ENCODE assay signal across 13 cellular contexts in genomic region chr15:45376300-45376928, GRCh38. TPM values are rescaled to one million over a fixed set of nuclear protein-coding genes. Genes with fewer than 3 reads are reported as not detected.
A peak's percentile ranks its signal among the peaks of the same experiment; 100 is the strongest.
DNase-seq lines count a peak whose midpoint lies in the region; ATAC-seq and TF ChIP-seq lines count a peak whose summit lies in the region.
"Had no signal": no experiment of that assay in that cellular context is flagged by ENCODE, and none has a peak within 500 bp of the region (broad histone marks: within the 10 kb centered on the region; RNA-seq: fewer than 3 reads in every experiment).

No MANE protein-coding gene starts in this region.

- no peak overlapping the region for H3K27ac Mint-ChIP-seq in natural killer cell treated with Interleukin-12 subunit alpha and Interleukin-12 subunit beta and Interleukin-15 and Interleukin-18, amount 100 ng/mL, for 72 hours

- no peak overlapping the region for H3K9ac ChIP-seq in PC-3 (ENCODE audit: low read length)
- H3K9ac ChIP-seq: parathyroid adenoma had no signal

- intact Hi-C loops in heart right ventricle (cut with DNase I) (loop anchor here in 1 of 10 donors (5.0 kb wide), 1 partner anchor 44 kb away; no protein-coding TSS in a partner anchor), Right ventricle myocardium inferior (cut with DNase I) (loop anchor here (5.0 kb wide), 1 partner anchor 69 kb away; no protein-coding TSS in a partner anchor), PC-3 (cut with micrococcal nuclease) (no loop called here)

- H3K36me3 Mint-ChIP-seq in natural killer cell treated with Interleukin-12 subunit alpha and Interleukin-12 subunit beta and Interleukin-15 and Interleukin-18, amount 100 ng/mL, for 72 hours = no peaks in the 10 kb centered on the region

- peaks cover 35 to 52% of the 10 kb centered on the region in 2 donors for H3K27me3 Mint-ChIP-seq in natural killer cell treated with Interleukin-12 subunit alpha and Interleukin-12 subunit beta and Interleukin-15 and Interleukin-18, amount 100 ng/mL, for 72 hours

- peaks cover 10 to 20% of the 10 kb centered on the region in 2 donors for H3K4me1 Mint-ChIP-seq in natural killer cell treated with Interleukin-12 subunit alpha and Interleukin-12 subunit beta and Interleukin-15 and Interleukin-18, amount 100 ng/mL, for 72 hours (ENCODE audit: low read depth in 2 of 2)

- H2AFZ ChIP-seq in PC-3 (ENCODE audit: low read length) = no peak overlapping the region
- H2AFZ ChIP-seq: parathyroid adenoma had no signal

- H3K27ac ChIP-seq in heart right ventricle (peak overlapping the region in 3 of 10 donors; percentile 85 to 86 (median 86)), PC-3 (ENCODE audit: low read length) (no peak overlapping the region)
- H3K27ac ChIP-seq: parathyroid adenoma had no signal

- no peaks in the 10 kb centered on the region for H3K9me2 ChIP-seq in PC-3 (replicated peaks; ENCODE audit: low read length)

- peaks cover 0 to 37% (median 0%) of the 10 kb centered on the region in 7 donors for H3K27me3 ChIP-seq in heart right ventricle
- H3K27me3 ChIP-seq in PC-3 (ENCODE audit: low read length) = peaks cover 22% of the 10 kb centered on the region

- H3K36me3 ChIP-seq in heart right ventricle = peaks cover 0 to 42% (median 0%) of the 10 kb centered on the region in 9 donors
- H3K36me3 ChIP-seq in PC-3 (ENCODE audit: low read depth, low read length) = no peaks in the 10 kb centered on the region

- H3K79me2 ChIP-seq in PC-3 (ENCODE audit: low read length) = no peaks in the 10 kb centered on the region
- H3K79me2 ChIP-seq: parathyroid adenoma had no signal

- H3K4me1 ChIP-seq in heart right ventricle (peaks cover 0 to 60% (median 25%) of the 10 kb centered on the region in 9 donors), PC-3 (ENCODE audit: insufficient read depth, low read length) (peaks cover 6% of the 10 kb centered on the region)
- H3K4me1 ChIP-seq: parathyroid adenoma had no signal

- POLR2A ChIA-PET in PC-3 (lab: Charles Lee; ENCODE audit: unreplicated experiment) = no interaction called here

- no peaks in the 10 kb centered on the region for H3K9me3 ChIP-seq in heart right ventricle
- H3K9me3 ChIP-seq in PC-3 (ENCODE audit: low read length) = no peaks in the 10 kb centered on the region

- no peak for ATAC-seq in heart right ventricle
- ATAC-seq in Right ventricle myocardium inferior = no peak
- no peak for ATAC-seq in natural killer cell treated with Interleukin-12 subunit alpha and Interleukin-12 subunit beta and Interleukin-15 and Interleukin-18, amount 100 ng/mL, for 72 hours
- no peak for ATAC-seq in HG03095 (IDR thresholded peaks at IDR 0.05; ENCODE audit: unreplicated experiment)
- no peak for ATAC-seq in PC-3

- WGBS in heart right ventricle, 2 donors = 39 to 51% methylated on average over 11 of the region's 11 CpGs

- no peaks in the 10 kb centered on the region for H3K9me3 Mint-ChIP-seq in natural killer cell treated with Interleukin-12 subunit alpha and Interleukin-12 subunit beta and Interleukin-15 and Interleukin-18, amount 100 ng/mL, for 72 hours

- DNase-seq in heart right ventricle = no peak
- no peak for DNase-seq in Right ventricle myocardium inferior (ENCODE audit: missing footprints)
- DNase-seq in globus pallidus (ENCODE audit: low spot score) = peak; percentile 70
- no peak for DNase-seq in natural killer cell treated with Interleukin-12 subunit alpha and Interleukin-12 subunit beta and Interleukin-15 and Interleukin-18, amount 100 ng/mL, for 72 hours (ENCODE audit: low spot score)
- no peak for DNase-seq in PC-3
- DNase-seq in activated CD8-positive, alpha-beta memory T cell treated with anti-CD3 and anti-CD28 coated beads, Interleukin-2, amount 50 U/mL, for 48 hours = no peak
- DNase-seq in NCI-H524 treated with DMSO at 0.1 percent for 48 hours (lab: John Stamatoyannopoulos, UW) = no peak
- DNase-seq: cortex of kidney, kidney glomerular epithelial cell, NCI-H1105, NCI-H748 treated with DMSO at 0.1 percent for 48 hours had no signal

- no peak overlapping the region for H3K4me2 ChIP-seq in PC-3 (ENCODE audit: low read length)

- no peaks in the 10 kb centered on the region for H3F3A ChIP-seq in PC-3 (ENCODE audit: low read length, unreplicated experiment)

- peak overlapping the region; percentile 64 for H3K4me3 Mint-ChIP-seq in natural killer cell treated with Interleukin-12 subunit alpha and Interleukin-12 subunit beta and Interleukin-15 and Interleukin-18, amount 100 ng/mL, for 72 hours

- TF ChIP-seq CTCF in heart right ventricle (IDR thresholded peaks at IDR 0.05) (no peak), PC-3 (conservative IDR thresholded peaks at IDR 0.05; ENCODE audit: low read depth, low read length) (no peak)

- CTCF ChIA-PET in PC-3 (lab: Charles Lee) = interaction anchor here (0.6 kb wide), 1 partner anchor 424 kb away, joined by 8 read pairs; no protein-coding TSS in a partner anchor

- no TSS peak for BruUV-seq in PC-3 (replicated peaks; lab: Mats Ljungman, UMichigan)

- no peaks in the 10 kb centered on the region for H4K20me1 ChIP-seq in PC-3 (ENCODE audit: low read length)

- peak overlapping the region in 8 of 10 donors; percentile 64 to 91 (median 70) for H3K4me3 ChIP-seq in heart right ventricle
- no peak overlapping the region for H3K4me3 ChIP-seq in PC-3 (ENCODE audit: low read length)

RNA-seq across cellular contexts. Expression of gene GATM, which starts 1.9 kb away (rescaled TPM):
- total RNA-seq in heart right ventricle (10 to 100 TPM in 9 of 10 donors, 1 to 10 TPM in 1; 9.6 to 97.8 (median 30.8) TPM), Right ventricle myocardium inferior (42.0 TPM), PC-3 (2014; rRNA removed) (0.86 and 0.87 TPM in 2 replicates)
- 1 to 10 TPM; 4.7 to 8.6 TPM for polyA plus RNA-seq in heart right ventricle
- total RNA-seq in natural killer cell treated with Interleukin-12 subunit alpha and Interleukin-12 subunit beta and Interleukin-15 and Interleukin-18, amount 100 ng/mL, for 72 hours = 1 to 10 TPM; 1.4 to 1.6 TPM
